Comparison of ENCODE assay signal across 8 cellular contexts in the genomic region with DNA sequence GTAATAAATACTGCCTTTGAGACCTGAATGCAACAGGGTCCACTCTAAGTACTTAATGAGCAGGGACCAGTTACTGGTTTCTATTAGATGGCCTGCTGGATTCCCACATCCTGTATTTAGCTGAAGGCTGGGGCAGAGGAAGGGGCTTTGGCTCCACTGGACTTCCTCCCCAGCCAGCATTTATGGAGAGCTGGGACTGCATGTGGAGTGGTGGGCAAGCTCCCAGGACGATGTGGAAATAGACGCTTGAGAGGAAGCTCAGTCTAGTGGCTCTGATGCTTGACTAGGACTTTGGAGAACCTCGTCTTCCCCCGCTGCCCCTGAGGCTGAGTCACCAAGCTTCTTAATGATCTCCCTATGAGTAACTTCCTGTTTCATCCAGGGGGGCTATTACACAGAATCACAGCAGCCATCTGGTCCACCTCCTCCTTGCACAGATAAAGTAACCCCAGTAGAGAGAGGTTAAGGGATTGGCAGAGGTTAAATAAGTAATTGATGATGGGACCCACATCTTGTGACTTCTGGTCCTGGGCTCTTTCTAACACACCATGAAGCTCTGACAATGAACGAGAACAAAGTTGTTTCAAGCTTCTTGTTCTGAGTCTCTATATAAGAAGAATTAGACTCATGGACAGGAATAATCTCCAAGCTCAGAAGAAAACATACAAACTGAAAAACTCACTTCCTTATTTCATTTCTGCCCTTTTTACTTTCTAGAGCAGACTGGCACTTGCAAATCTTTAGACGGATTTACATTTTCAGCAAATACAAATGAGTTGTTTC.
DNase-seq lines count a peak whose midpoint lies in the region; ATAC-seq and TF ChIP-seq lines count a peak whose summit lies in the region.

No MANE protein-coding gene starts in this region.

- TF ChIP-seq CTCF in Panc1 (IDR thresholded peaks at IDR 0.05), result no peak

- no peaks in the 10 kb centered on the region for H3K27me3 ChIP-seq in Panc1 (ENCODE audit: control insufficient read depth, insufficient read depth, low read length)
- no peaks in the 10 kb centered on the region for H3K27me3 ChIP-seq in muscle layer of duodenum (ENCODE audit: low read depth, low read length)

- CTCF ChIA-PET in Panc1 (lab: Charles Lee), result interaction anchor here (1.1 kb wide), 1 partner anchor 70 kb away, joined by 3 read pairs; no protein-coding TSS in a partner anchor

- DNase-seq in Caki2 (ENCODE audit: low read depth) (peak; percentile 78), Panc1 (ENCODE audit: low read depth, low spot score) (peak; percentile 38), dermis blood vessel endothelial cell (peak; percentile 96), iPS-NIHi11 (ENCODE audit: low spot score) (no peak), DMS153 (lab: John Stamatoyannopoulos, UW) (no peak)

- peak; percentile 42 for TF ChIP-seq POLR2A in GM18951 (IDR thresholded peaks at IDR 0.05; ENCODE audit: extremely low read depth, insufficient read depth, insufficient read length)

- POLR2A ChIA-PET in Panc1 (lab: Charles Lee), result interaction anchor here (0.5 kb wide), 1 partner anchor 31 kb away, joined by 3 read pairs; no protein-coding TSS in a partner anchor

- no TSS peak for BruUV-seq in Panc1 (replicated peaks; lab: Mats Ljungman, UMichigan)

- H3K9me3 ChIP-seq in Panc1 (ENCODE audit: control insufficient read depth, insufficient read depth, low read depth, low read length) (no peaks in the 10 kb centered on the region), muscle layer of duodenum (ENCODE audit: control insufficient read depth in 1 of 2, low read length in 2 of 2) (no peaks in the 10 kb centered on the region)

- no peak overlapping the region for H3K4me3 ChIP-seq in Panc1 (ENCODE audit: low read depth in 2 of 2, low read length in 2 of 2)
- no peak overlapping the region for H3K4me3 ChIP-seq in muscle layer of duodenum (ENCODE audit: low read depth in 1 of 2, low read length in 2 of 2)

- H3K4me1 ChIP-seq in Panc1 (ENCODE audit: control insufficient read depth, insufficient read depth, low read length) (peaks cover 12% of the 10 kb centered on the region), muscle layer of duodenum (ENCODE audit: control insufficient read depth in 1 of 2, insufficient read depth in 2 of 2, low read length in 2 of 2) (peaks cover 3 to 9% of the 10 kb centered on the region in 2 donors)

- ATAC-seq in HG03060 (IDR thresholded peaks at IDR 0.05; ENCODE audit: low read depth, unreplicated experiment) (peak; percentile 71), Panc1 (peak; percentile 84)

- intact Hi-C loops in Panc1 (cut with micrococcal nuclease; ENCODE audit: unreplicated experiment), result no loop called here

- H3K36me3 ChIP-seq in Panc1 (ENCODE audit: control insufficient read depth, insufficient read depth, low read length) (no peaks in the 10 kb centered on the region), muscle layer of duodenum (ENCODE audit: control insufficient read depth in 1 of 2, insufficient read depth in 2 of 2, low read length in 2 of 2) (peaks cover 0 to 5% of the 10 kb centered on the region in 2 donors)

- peak overlapping the region; percentile 44 for H3K27ac ChIP-seq in Panc1 (ENCODE audit: low read length)
- peak overlapping the region; percentile 60 for H3K27ac ChIP-seq in muscle layer of duodenum (ENCODE audit: low read length)

- in situ Hi-C loops in Caki2 (cut with HindIII; ENCODE audit: low pct_unique_long_range_greater_than_20kb, low sequenced_read_pairs) (no loop called here), GM18951 (cut with MboI; ENCODE audit: low sequenced_read_pairs, unreplicated experiment) (no loop called here), Panc1 (cut with HindIII; ENCODE audit: low pct_unique_long_range_greater_than_20kb, low sequenced_read_pairs) (no loop called here)

Comparison
In these comparisons a context has a peak if more than half of its experiments do, and no peak if none do; other contexts are left out.
1. DNase-seq: peak in Caki2 (single experiment), Panc1 (single experiment) and dermis blood vessel endothelial cell (single experiment); none in iPS-NIHi11 (single experiment) and DMS153 (single experiment).